In the genomic region with DNA sequence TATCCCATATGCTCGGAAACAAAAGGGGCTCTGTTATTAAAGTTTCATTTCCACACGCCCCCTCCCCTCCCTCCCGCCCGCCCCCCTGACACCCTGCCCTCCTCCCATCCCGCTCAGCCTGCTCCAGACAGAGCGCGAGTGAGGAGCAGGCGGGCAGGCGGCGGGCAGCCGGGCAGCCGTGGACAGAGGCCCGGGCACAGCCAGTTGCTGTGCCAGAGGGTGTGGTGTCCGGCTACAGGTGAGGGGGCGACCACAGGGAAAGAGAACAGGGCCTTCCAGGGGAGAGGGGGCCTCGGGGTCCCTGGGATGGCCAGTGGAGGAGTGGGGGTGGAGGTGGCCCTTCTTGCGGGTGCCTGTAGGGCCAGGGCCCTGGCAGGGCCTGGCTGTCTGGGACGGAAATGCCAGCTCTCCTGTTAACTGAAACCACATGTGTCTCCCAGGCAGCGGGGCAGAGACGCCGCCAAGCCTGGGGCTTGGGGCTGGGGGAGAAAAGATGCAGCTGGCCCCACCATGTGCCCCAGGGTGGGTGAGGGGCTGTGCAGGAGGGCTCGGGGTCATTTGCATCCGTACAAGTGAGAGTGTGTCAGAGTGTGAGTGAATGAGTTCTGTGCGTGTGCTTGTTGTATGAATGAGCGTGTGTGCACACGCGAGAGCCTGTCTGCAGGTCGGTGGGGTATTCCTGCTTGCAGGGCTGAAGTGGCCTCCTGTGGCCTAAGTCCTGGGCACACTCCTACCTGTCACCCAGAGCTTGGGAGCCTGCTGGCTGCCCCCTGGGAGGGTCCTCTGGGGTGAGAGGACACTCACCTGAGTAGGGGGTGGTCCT, we compare ENCODE assay signal across 15 cellular contexts. TPM values are rescaled to one million over a fixed set of nuclear protein-coding genes. Genes with fewer than 3 reads are reported as not detected.
DNase-seq lines count a peak whose midpoint lies in the region; ATAC-seq and TF ChIP-seq lines count a peak whose summit lies in the region.
"Had no signal": no experiment of that assay in that cellular context is flagged by ENCODE, and none has a peak within 500 bp of the region (broad histone marks: within the 10 kb centered on the region; RNA-seq: fewer than 3 reads in every experiment).

No MANE protein-coding gene starts in this region.

- POLR2A ChIA-PET in RWPE1 (lab: Yijun Ruan, JAX; ENCODE audit: low non-redundant PET) = no interaction called here
- POLR2A ChIA-PET in WTC11 (lab: Charles Lee) = no interaction called here

- CTCF ChIA-PET in RWPE1 (lab: Yijun Ruan, JAX) = interaction anchor here (0.5 to 1.2 kb wide), 3 partner anchors 9 to 694 kb away, joined by 3 to 4 read pairs (median 3); no protein-coding TSS in a partner anchor
- CTCF ChIA-PET in WTC11 (lab: Charles Lee) = interaction anchor here (1.3 kb wide), 1 partner anchor 13 kb away, joined by 8 read pairs; no protein-coding TSS in a partner anchor

- H4K20me1 ChIP-seq in neural progenitor cell (ENCODE audit: low read depth) = no peaks in the 10 kb centered on the region

- no peaks in the 10 kb centered on the region for H3K36me3 Mint-ChIP-seq in neural progenitor cell
- no peaks in the 10 kb centered on the region for H3K36me3 Mint-ChIP-seq in type B pancreatic cell
- H3K36me3 Mint-ChIP-seq in WTC11 = no peaks in the 10 kb centered on the region

- TF ChIP-seq CTCF in RWPE1 (conservative IDR thresholded peaks at IDR 0.05; ENCODE audit: low read depth) (no peak), neural progenitor cell (IDR thresholded peaks at IDR 0.05) (no peak), type B pancreatic cell (conservative IDR thresholded peaks at IDR 0.05) (no peak), WTC11 (IDR thresholded peaks at IDR 0.05) (no peak)

- H3K27ac Mint-ChIP-seq in neural progenitor cell = no peak overlapping the region
- no peak overlapping the region for H3K27ac Mint-ChIP-seq in type B pancreatic cell
- H3K27ac Mint-ChIP-seq in WTC11 = no peak overlapping the region
- H3K27ac Mint-ChIP-seq: activated CD4-positive, alpha-beta T cell treated with anti-CD3 and anti-CD28 coated beads, Interleukin-2, amount 10 ng/mL, durations not matched to agents 7 days and 5 days; activated T-helper 2 cell treated with anti-CD3 and anti-CD28 coated beads, Interferon-gamma antibody, Interleukin-2, Interleukin-4, amounts not matched to agents 10 μg/mL and 5 μg/mL and 100 μg/mL, durations not matched to agents 14 hours and 24 hours and 36 hours; progenitor cell of endocrine pancreas; T-helper 1 cell treated with Interleukin-12 subunit alpha and Interleukin-12 subunit beta and Interleukin-4 antibody, amounts not matched to agents 30 μg/mL and 1 μg/mL, for 36 hours had no signal

- H2AFZ ChIP-seq in neural progenitor cell (replicated peaks) = no peak overlapping the region

- H3K27me3 Mint-ChIP-seq in neural progenitor cell (ENCODE audit: insufficient read depth, low read depth) (peaks cover 5% of the 10 kb centered on the region), type B pancreatic cell (peaks cover 6% of the 10 kb centered on the region), WTC11 (ENCODE audit: low read depth) (no peaks in the 10 kb centered on the region)
- H3K27me3 Mint-ChIP-seq: activated CD4-positive, alpha-beta T cell treated with anti-CD3 and anti-CD28 coated beads, Interleukin-2, amount 10 ng/mL, durations not matched to agents 7 days and 5 days; progenitor cell of endocrine pancreas had no signal

- H3K4me3 Mint-ChIP-seq in neural progenitor cell = peak overlapping the region; percentile 52
- H3K4me3 Mint-ChIP-seq in type B pancreatic cell = peak overlapping the region; percentile 79
- no peak overlapping the region for H3K4me3 Mint-ChIP-seq in WTC11
- H3K4me3 Mint-ChIP-seq: activated CD4-positive, alpha-beta T cell treated with anti-CD3 and anti-CD28 coated beads, Interleukin-2, amount 10 ng/mL, durations not matched to agents 7 days and 5 days; T-helper 1 cell treated with Interleukin-12 subunit alpha and Interleukin-12 subunit beta and Interleukin-4 antibody, amounts not matched to agents 30 μg/mL and 1 μg/mL, for 36 hours had no signal

- no peaks in the 10 kb centered on the region for H3K36me3 ChIP-seq in neural progenitor cell
- H3K36me3 ChIP-seq: brain microvascular endothelial cell, suprapubic skin had no signal

- no peaks in the 10 kb centered on the region for H3K27me3 ChIP-seq in neural progenitor cell
- H3K27me3 ChIP-seq: brain microvascular endothelial cell, suprapubic skin had no signal

- peaks cover 3% of the 10 kb centered on the region for H3F3A ChIP-seq in neural progenitor cell (ENCODE audit: low read depth)

- no peak overlapping the region for H3K9ac ChIP-seq in neural progenitor cell

- DNase-seq in RWPE1 (ENCODE audit: low spot score) (no peak), neural progenitor cell (ENCODE audit: low spot score) (no peak), type B pancreatic cell (ENCODE audit: extremely low spot score, unreplicated experiment) (no peak), HPDE6-E6E7 (ENCODE audit: extremely low spot score) (no peak), D341Med (ENCODE audit: low spot score) (no peak), WTC11 (ENCODE audit: low spot score) (no peak)
- DNase-seq in activated T-cell treated with anti-CD3 and anti-CD28 coated beads, Interleukin-2, amount 50 U/mL, for 48 hours = no peak
- DNase-seq: activated CD4-positive, alpha-beta T cell treated with anti-CD3 and anti-CD28 coated beads, Interleukin-2, amount 10 ng/mL, durations not matched to agents 7 days and 5 days; brain microvascular endothelial cell had no signal

- H3K4me1 Mint-ChIP-seq in neural progenitor cell (peaks cover 14% of the 10 kb centered on the region), type B pancreatic cell (ENCODE audit: unreplicated experiment) (peaks cover 50% of the 10 kb centered on the region), WTC11 (peaks cover 7% of the 10 kb centered on the region)
- H3K4me1 Mint-ChIP-seq: activated CD4-positive, alpha-beta T cell treated with anti-CD3 and anti-CD28 coated beads, Interleukin-2, amount 10 ng/mL, durations not matched to agents 7 days and 5 days had no signal

- no peaks in the 10 kb centered on the region for H3K9me3 Mint-ChIP-seq in neural progenitor cell
- H3K9me3 Mint-ChIP-seq in type B pancreatic cell = no peaks in the 10 kb centered on the region
- no peaks in the 10 kb centered on the region for H3K9me3 Mint-ChIP-seq in WTC11
- H3K9me3 Mint-ChIP-seq: activated CD4-positive, alpha-beta T cell treated with anti-CD3 and anti-CD28 coated beads, Interleukin-2, amount 10 ng/mL, durations not matched to agents 7 days and 5 days; activated T-helper 2 cell treated with anti-CD3 and anti-CD28 coated beads, Interferon-gamma antibody, Interleukin-2, Interleukin-4, amounts not matched to agents 10 μg/mL and 5 μg/mL and 100 μg/mL, durations not matched to agents 14 hours and 24 hours and 36 hours; T-helper 1 cell treated with Interleukin-12 subunit alpha and Interleukin-12 subunit beta and Interleukin-4 antibody, amounts not matched to agents 30 μg/mL and 1 μg/mL, for 36 hours had no signal

- H3K79me2 ChIP-seq in neural progenitor cell (ENCODE audit: low read depth) = no peaks in the 10 kb centered on the region

- no peaks in the 10 kb centered on the region for H3K9me3 ChIP-seq in neural progenitor cell (ENCODE audit: low read depth)
- H3K9me3 ChIP-seq: suprapubic skin had no signal

- H3K27ac ChIP-seq in RWPE1 = peak overlapping the region; percentile 81
- H3K27ac ChIP-seq in neural progenitor cell = no peak overlapping the region
- H3K27ac ChIP-seq: brain microvascular endothelial cell had no signal

- H3K4me3 ChIP-seq in neural progenitor cell = no peak overlapping the region
- H3K4me3 ChIP-seq: suprapubic skin had no signal

- peaks cover 4% of the 10 kb centered on the region for H3K4me1 ChIP-seq in neural progenitor cell

- H3K4me2 ChIP-seq in neural progenitor cell = no peak overlapping the region

- ATAC-seq in esophagus mucosa (peak; percentile 18), WTC11 (no peak)

TF ChIP-seq in WTC11, 78 proteins besides CTCF, POLR2A, EP300 and RAD21 (continues in another document):
- no peak for TF ChIP-seq ZNF317 (CRISPR knock-in tag; IDR thresholded peaks at IDR 0.05; ENCODE audit: borderline replicate concordance, low read depth)
- TF ChIP-seq GRHL2 (CRISPR knock-in tag; IDR thresholded peaks at IDR 0.05; ENCODE audit: insufficient replicate concordance, severe bottlenecking) = no peak
- no peak for TF ChIP-seq SMAD3 (CRISPR knock-in tag; IDR thresholded peaks at IDR 0.05; ENCODE audit: borderline replicate concordance)
- no peak for TF ChIP-seq MAX (CRISPR knock-in tag; IDR thresholded peaks at IDR 0.05)

RNA-seq across cellular contexts. Expression of gene SYNPO, which starts 39.3 kb away (rescaled TPM):
- 7.8 TPM for total RNA-seq in esophagus mucosa
- total RNA-seq in neural progenitor cell (ENCODE audit: low replicate concordance) = 0.41 and 1.3 TPM in 2 replicates
- total RNA-seq in type B pancreatic cell (ENCODE audit: low replicate concordance) = 2.8 and 24.5 TPM in 2 replicates
- 2.1 to 2.7 TPM (median 2.6 TPM) in 3 replicates for total RNA-seq in WTC11 (2021)

RNA-seq across cellular contexts. Expression of gene MYOZ3, which starts 59.9 kb away (rescaled TPM):
- total RNA-seq in esophagus mucosa (not detected), neural progenitor cell (ENCODE audit: low replicate concordance) (0.43 and 0.90 TPM in 2 replicates), type B pancreatic cell (ENCODE audit: low replicate concordance) (0.17 and 6.1 TPM in 2 replicates), WTC11 (2021) (11.6 to 14.5 TPM (median 13.7 TPM) in 3 replicates)
- total RNA-seq: mononuclear cell had no signal
